Comparison of ENCODE assay signal across 23 cellular contexts in genomic region chr7:113636727-113637421, GRCh38.
A peak's percentile ranks its signal among the peaks of the same experiment; 100 is the strongest.
DNase-seq lines count a peak whose midpoint lies in the region; ATAC-seq and TF ChIP-seq lines count a peak whose summit lies in the region.
"Had no signal": no experiment of that assay in that cellular context is flagged by ENCODE, and none has a peak within 500 bp of the region (broad histone marks: within the 10 kb centered on the region; RNA-seq: fewer than 3 reads in every experiment).

No MANE protein-coding gene starts in this region.

- no peak overlapping the region for H3K4me3 ChIP-seq in breast epithelium
- H3K4me3 ChIP-seq: coronary artery, upper lobe of left lung had no signal

- H3K36me3 ChIP-seq in breast epithelium = no peaks in the 10 kb centered on the region
- H3K36me3 ChIP-seq: upper lobe of left lung had no signal

- no peaks in the 10 kb centered on the region for H3K4me1 ChIP-seq in breast epithelium
- H3K4me1 ChIP-seq: upper lobe of left lung had no signal

- TF ChIP-seq CTCF in MCF 10A (IDR thresholded peaks at IDR 0.05; ENCODE audit: unreplicated experiment) (no peak), breast epithelium (IDR thresholded peaks at IDR 0.05) (no peak)

- no peak for ATAC-seq in GM18502 (IDR thresholded peaks at IDR 0.05; ENCODE audit: poor library complexity, unreplicated experiment)
- ATAC-seq in left cardiac atrium = no peak
- ATAC-seq: activated CD8-positive, alpha-beta memory T cell treated with anti-CD3 and anti-CD28 coated beads, Interleukin-2, amount 10 ng/mL, durations not matched to agents 7 days and 5 days had no signal

- H3K27ac ChIP-seq in breast epithelium = no peak overlapping the region
- H3K27ac ChIP-seq: coronary artery, upper lobe of left lung had no signal

- no peak for TF ChIP-seq POLR2A in breast epithelium (IDR thresholded peaks at IDR 0.05)

- H3K4me3 Mint-ChIP-seq in MCF 10A (ENCODE audit: unreplicated experiment) = peak overlapping the region; percentile 8
- H3K4me3 Mint-ChIP-seq: activated CD8-positive, alpha-beta memory T cell treated with anti-CD3 and anti-CD28 coated beads, Interleukin-2, amount 10 ng/mL, durations not matched to agents 7 days and 5 days; CD14-positive monocyte; neural crest cell had no signal

- CTCF ChIA-PET in MCF 10A (lab: Yijun Ruan, JAX) = interaction anchor here (0.7 to 1.1 kb wide), 2 partner anchors 26 to 30 kb away, joined by 3 read pairs; no protein-coding TSS in a partner anchor

- POLR2A ChIA-PET in MCF 10A (lab: Yijun Ruan, JAX) = interaction anchor here (0.6 to 2.0 kb wide), 3 partner anchors 15 to 27 kb away, joined by 3 to 9 read pairs (median 3); no protein-coding TSS in a partner anchor

- peak overlapping the region; percentile 85 for H3K27ac Mint-ChIP-seq in MCF 10A (ENCODE audit: low read depth, unreplicated experiment)
- H3K27ac Mint-ChIP-seq: activated CD8-positive, alpha-beta memory T cell treated with anti-CD3 and anti-CD28 coated beads, Interleukin-2, amount 10 ng/mL, durations not matched to agents 7 days and 5 days; CD14-positive monocyte had no signal

- no peaks in the 10 kb centered on the region for H3K27me3 Mint-ChIP-seq in MCF 10A (ENCODE audit: insufficient read depth, unreplicated experiment)
- H3K27me3 Mint-ChIP-seq: activated CD8-positive, alpha-beta memory T cell treated with anti-CD3 and anti-CD28 coated beads, Interleukin-2, amount 10 ng/mL, durations not matched to agents 7 days and 5 days had no signal

- peaks cover 5% of the 10 kb centered on the region for H3K36me3 Mint-ChIP-seq in MCF 10A (ENCODE audit: insufficient read depth, unreplicated experiment)
- H3K36me3 Mint-ChIP-seq: activated CD8-positive, alpha-beta memory T cell treated with anti-CD3 and anti-CD28 coated beads, Interleukin-2, amount 10 ng/mL, durations not matched to agents 7 days and 5 days; CD14-positive monocyte had no signal

- H3K27me3 ChIP-seq in breast epithelium = no peaks in the 10 kb centered on the region
- H3K27me3 ChIP-seq: upper lobe of left lung had no signal

- BruUV-seq in MCF 10A (replicated peaks; lab: Mats Ljungman, UMichigan) = no TSS peak

- H3K9me3 Mint-ChIP-seq in MCF 10A (ENCODE audit: unreplicated experiment) = peaks cover 4% of the 10 kb centered on the region

- peak; percentile 59 for DNase-seq in MCF 10A (ENCODE audit: unreplicated experiment)
- DNase-seq in breast epithelium (ENCODE audit: low spot score in 2 of 2) = no peak
- peak; percentile 2 for DNase-seq in astrocyte of the hippocampus (ENCODE audit: low read depth, low spot score)
- peak; percentile 22 for DNase-seq in inferior parietal cortex (ENCODE audit: extremely low spot score)
- no peak for DNase-seq in posterior vena cava (ENCODE audit: low spot score)
- DNase-seq in DMS114 treated with DMSO at 0.1 percent for 48 hours (lab: John Stamatoyannopoulos, UW; ENCODE audit: unreplicated experiment) = no peak
- no peak for DNase-seq in left cardiac atrium
- DNase-seq: 8988T; activated CD4-positive, alpha-beta T cell treated with anti-CD3 and anti-CD28 coated beads for 1 hour; activated CD8-positive, alpha-beta memory T cell treated with anti-CD3 and anti-CD28 coated beads, Interleukin-2, amount 10 ng/mL, durations not matched to agents 7 days and 5 days; activated gamma-delta T cell; anterior cingulate cortex; Kasumi-1; midbrain; NCI-H1694; NCI-H510A; stimulated activated CD4-positive, alpha-beta T cell treated with anti-CD3 and anti-CD28 coated beads, Interleukin-15, amount 100 ng/mL, for 24 hours; stimulated activated naive CD4-positive, alpha-beta T cell treated with Interleukin-2 at 50 U/mL for 16 hours; upper lobe of left lung had no signal

- no peaks in the 10 kb centered on the region for H3K9me3 ChIP-seq in breast epithelium
- H3K9me3 ChIP-seq: upper lobe of left lung had no signal

- intact Hi-C loops in MCF 10A (cut with micrococcal nuclease) = no loop called here
- intact Hi-C loops in breast epithelium (cut with DNase I; ENCODE audit: low total_unique reads) = no loop called here
- intact Hi-C loops in posterior vena cava (cut with DNase I) = no loop called here
- intact Hi-C loops in left cardiac atrium (cut with DNase I) = no loop called here

- peaks cover 60% of the 10 kb centered on the region for H3K4me1 Mint-ChIP-seq in MCF 10A (ENCODE audit: insufficient read depth, unreplicated experiment)
- H3K4me1 Mint-ChIP-seq: activated CD8-positive, alpha-beta memory T cell treated with anti-CD3 and anti-CD28 coated beads, Interleukin-2, amount 10 ng/mL, durations not matched to agents 7 days and 5 days; CD14-positive monocyte; neural crest cell had no signal

Comparison
In these comparisons a context has a peak if more than half of its experiments do, and no peak if none do; other contexts are left out.
1. DNase-seq: peak in MCF 10A (single experiment), astrocyte of the hippocampus (single experiment) and inferior parietal cortex (single experiment); none in breast epithelium (0 of 2), posterior vena cava (single experiment), DMS114 treated with DMSO at 0.1 percent for 48 hours (single experiment) and left cardiac atrium (single experiment).